ENCODE assay signal across 19 cellular contexts in genomic region chr20:1804554-1804956, GRCh38.
DNase-seq lines count a peak whose midpoint lies in the region; ATAC-seq and TF ChIP-seq lines count a peak whose summit lies in the region.
"Had no signal": no experiment of that assay in that cellular context is flagged by ENCODE, and none has a peak within 500 bp of the region (broad histone marks: within the 10 kb centered on the region; RNA-seq: fewer than 3 reads in every experiment).

No MANE protein-coding gene starts in this region.

- no peaks in the 10 kb centered on the region for H3K79me2 ChIP-seq in PC-9 (ENCODE audit: low read depth)

- H2AFZ ChIP-seq in PC-9, result no peak overlapping the region

- no peaks in the 10 kb centered on the region for H3K9me2 ChIP-seq in PC-9 (ENCODE audit: insufficient read depth)

- 0 out of 22 replicates have a peak overlapping the region, but pooled peaks of 1 of the 11 experiments have one; percentile 92 for H3K9ac ChIP-seq in BLaER1 treated with 17β-estradiol and CSF1 and Interleukin-3, amounts not matched to agents 10 nM and 100 nM

- no peaks in the 10 kb centered on the region for H4K20me1 ChIP-seq in BLaER1 treated with 17β-estradiol and CSF1 and Interleukin-3, amounts not matched to agents 10 nM and 100 nM
- H4K20me1 ChIP-seq in PC-9 (ENCODE audit: insufficient read depth), result no peaks in the 10 kb centered on the region

- POLR2A ChIA-PET in RWPE1 (lab: Yijun Ruan, JAX; ENCODE audit: low non-redundant PET), result no interaction called here
- POLR2A ChIA-PET in PC-9 (lab: Charles Lee; ENCODE audit: unreplicated experiment), result interaction anchor here (1.0 kb wide), 1 partner anchor 36 kb away, joined by 4 read pairs; no protein-coding TSS in a partner anchor

- H3K4me2 ChIP-seq in BLaER1 treated with 17β-estradiol and CSF1 and Interleukin-3, amounts not matched to agents 10 nM and 100 nM, result peak overlapping the region; percentile 80 to 99 (median 95)
- no peak overlapping the region for H3K4me2 ChIP-seq in PC-9

- DNase-seq in RWPE1 (ENCODE audit: low spot score) (no peak), HuH-7.5 (ENCODE audit: low spot score) (no peak), PC-9 (no peak), SW480 (ENCODE audit: low spot score) (no peak)
- DNase-seq: activated CD4-positive, alpha-beta memory T cell treated with anti-CD3 and anti-CD28 coated beads, Interleukin-2, amount 10 ng/mL, durations not matched to agents 7 days and 5 days; activated T-cell treated with anti-CD3 and anti-CD28 coated beads, Interleukin-2, amount 50 U/mL, for 1 hour; body of pancreas; CD8-positive, alpha-beta T cell; DMS79 treated with DMSO at 0.1 percent for 48 hours; hippocampal formation; KG1; NCI-H1092 treated with DMSO at 0.1 percent for 48 hours; NCI-H524; stimulated activated CD8-positive, alpha-beta memory T cell treated with anti-CD3 and anti-CD28 coated beads, Interleukin-4, amount 100 ng/mL, for 48 hours had no signal

- H3K4me3 ChIP-seq in BLaER1 treated with 17β-estradiol and CSF1 and Interleukin-3, amounts not matched to agents 10 nM and 100 nM, result 0 out of 20 replicates have a peak overlapping the region, but pooled peaks of 3 of the 10 experiments have one; percentile 61 to 75 (median 73)
- 0 out of 2 replicates have a peak overlapping the region, but pooled peaks have one; percentile 72 for H3K4me3 ChIP-seq in iPS-18c (ENCODE audit: insufficient read depth, low read depth, low read length)
- peak overlapping the region; percentile 80 to 88 for H3K4me3 ChIP-seq in neutrophil (ENCODE audit: low read depth in 1 of 2, low read length in 1 of 2)
- no peak overlapping the region for H3K4me3 ChIP-seq in PC-9
- H3K4me3 ChIP-seq: body of pancreas had no signal

- TF ChIP-seq CTCF in RWPE1 (conservative IDR thresholded peaks at IDR 0.05; ENCODE audit: low read depth), result no peak
- no peak for TF ChIP-seq CTCF in neutrophil (IDR thresholded peaks at IDR 0.05)
- no peak for TF ChIP-seq CTCF in PC-9 (conservative IDR thresholded peaks at IDR 0.05)

- no peak for ATAC-seq in HG02623 (IDR thresholded peaks at IDR 0.05; ENCODE audit: unreplicated experiment)
- ATAC-seq: body of pancreas; CD8-positive, alpha-beta T cell had no signal

- peak overlapping the region in 3 of 11 experiments; percentile 95 to 98 (median 95); a peak in 1 of 22 replicates for H3K27ac ChIP-seq in BLaER1 treated with 17β-estradiol and CSF1 and Interleukin-3, amounts not matched to agents 10 nM and 100 nM
- peak overlapping the region; percentile 69 for H3K27ac ChIP-seq in RWPE1
- H3K27ac ChIP-seq in neutrophil, result peak overlapping the region; percentile 99
- H3K27ac ChIP-seq in PC-9, result no peak overlapping the region

- BruUV-seq in PC-9 (replicated peaks; lab: Mats Ljungman, UMichigan), result no TSS peak

- peaks cover 25 to 76% (median 50%) of the 10 kb centered on the region in 10 experiments for H3K4me1 ChIP-seq in BLaER1 treated with 17β-estradiol and CSF1 and Interleukin-3, amounts not matched to agents 10 nM and 100 nM
- H3K4me1 ChIP-seq in neutrophil (ENCODE audit: control insufficient read depth in 1 of 2, insufficient read depth in 1 of 2, low read depth in 1 of 2, low read length in 1 of 2) (peaks cover 96 to 100% of the 10 kb centered on the region in 2 experiments), PC-9 (replicated peaks; ENCODE audit: insufficient read depth) (peaks cover 31% of the 10 kb centered on the region)

- no peaks in the 10 kb centered on the region for H3K36me3 ChIP-seq in BLaER1 treated with 17β-estradiol and CSF1 and Interleukin-3, amounts not matched to agents 10 nM and 100 nM
- H3K36me3 ChIP-seq in neutrophil, result peaks cover 8% of the 10 kb centered on the region
- no peaks in the 10 kb centered on the region for H3K36me3 ChIP-seq in PC-9 (ENCODE audit: low read depth)

- CTCF ChIA-PET in RWPE1 (lab: Yijun Ruan, JAX) (no interaction called here), PC-9 (lab: Charles Lee) (no interaction called here)

- H3K27me3 ChIP-seq in BLaER1 treated with 17β-estradiol and CSF1 and Interleukin-3, amounts not matched to agents 10 nM and 100 nM, result peaks cover 0 to 7% (median 0%) of the 10 kb centered on the region in 11 experiments; a peak in 3 of 22 replicates
- no peaks in the 10 kb centered on the region for H3K27me3 ChIP-seq in neutrophil
- no peaks in the 10 kb centered on the region for H3K27me3 ChIP-seq in PC-9 (ENCODE audit: insufficient read depth, low read depth)
- H3K27me3 ChIP-seq: body of pancreas, foreskin keratinocyte had no signal

- intact Hi-C loops in PC-9 (cut with micrococcal nuclease; ENCODE audit: unreplicated experiment), result loop anchor here (5.0 to 10.0 kb wide), 5 partner anchors 93 to 480 kb away; partner anchors contain the start of genes SDCBP2, SIRPA and STK35

- no peaks in the 10 kb centered on the region for H3K9me3 ChIP-seq in BLaER1 treated with 17β-estradiol and CSF1 and Interleukin-3, amounts not matched to agents 10 nM and 100 nM (replicated peaks in 1 of 11)
- H3K9me3 ChIP-seq in iPS-18c (ENCODE audit: control insufficient read depth, insufficient read depth, low read length) (no peaks in the 10 kb centered on the region), neutrophil (no peaks in the 10 kb centered on the region), PC-9 (ENCODE audit: insufficient read depth, low read depth) (no peaks in the 10 kb centered on the region)
- H3K9me3 ChIP-seq: body of pancreas had no signal

- peaks cover 11% of the 10 kb centered on the region for H3F3A ChIP-seq in PC-9 (ENCODE audit: insufficient read depth, low read depth)
